Comparison of ENCODE assay signal across 8 cellular contexts in the genomic region with DNA sequence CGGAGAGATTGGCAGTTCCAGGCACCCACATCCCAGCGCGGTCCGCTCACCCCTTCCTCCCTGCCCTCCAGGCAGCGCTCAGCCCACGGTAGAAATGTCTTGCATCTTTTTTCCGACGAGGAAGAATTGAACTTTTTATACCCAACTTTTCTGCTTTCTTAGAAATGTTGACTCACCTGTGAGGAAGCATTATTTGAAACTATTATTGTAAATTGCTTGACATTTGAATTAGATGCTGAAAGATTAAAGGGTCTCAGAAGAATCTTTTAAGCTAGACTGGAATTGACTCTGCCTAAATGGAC. TPM values are rescaled to one million over a fixed set of nuclear protein-coding genes. Genes with fewer than 3 reads are reported as not detected.
DNase-seq lines count a peak whose midpoint lies in the region; ATAC-seq, FAIRE-seq and TF ChIP-seq lines count a peak whose summit lies in the region.

No MANE protein-coding gene starts in this region.

- H3K27ac Mint-ChIP-seq in CD14-positive monocyte (peak overlapping the region in 4 of 7 donors; percentile 15 to 73 (median 36)), neural progenitor cell (peak overlapping the region; percentile 3)
- H3K27ac Mint-ChIP-seq in effector memory CD8-positive, alpha-beta T cell = peak overlapping the region; percentile 49 to 69

- peaks cover 0 to 2% of the 10 kb centered on the region in 2 donors for H3K36me3 Mint-ChIP-seq in CD14-positive monocyte
- H3K36me3 Mint-ChIP-seq in effector memory CD8-positive, alpha-beta T cell (ENCODE audit: insufficient read depth) = peaks cover 4% of the 10 kb centered on the region
- peaks cover 7% of the 10 kb centered on the region for H3K36me3 Mint-ChIP-seq in neural progenitor cell

- H3K4me2 ChIP-seq in MM.1S (ENCODE audit: low read depth, low read length) (peak overlapping the region; percentile 97), neural progenitor cell (peak overlapping the region; percentile 76)

- H3K79me2 ChIP-seq in MM.1S (ENCODE audit: low read length) (no peaks in the 10 kb centered on the region), neural progenitor cell (ENCODE audit: low read depth) (peaks cover 32% of the 10 kb centered on the region)

- H3F3A ChIP-seq in MM.1S (ENCODE audit: insufficient read depth, low read length) (peaks cover 33% of the 10 kb centered on the region), neural progenitor cell (ENCODE audit: low read depth) (peaks cover 7% of the 10 kb centered on the region)

- peaks cover 34% of the 10 kb centered on the region for H3K4me1 ChIP-seq in MM.1S (ENCODE audit: low read length)
- H3K4me1 ChIP-seq in neural progenitor cell = peaks cover 12% of the 10 kb centered on the region

- H4K20me1 ChIP-seq in MM.1S (ENCODE audit: insufficient read depth, low read length) (no peaks in the 10 kb centered on the region), neural progenitor cell (ENCODE audit: low read depth) (peaks cover 17% of the 10 kb centered on the region)

- intact Hi-C loops in CD14-positive monocyte (cut with micrococcal nuclease) = loop anchor here (10.0 kb wide), 2 partner anchors 324 to 614 kb away; a partner anchor contains a TSS

- H3K36me3 ChIP-seq in MM.1S (replicated peaks; ENCODE audit: insufficient read depth, low read length) (no peaks in the 10 kb centered on the region), neural progenitor cell (no peaks in the 10 kb centered on the region)

- H3K4me3 ChIP-seq in MM.1S (ENCODE audit: low read length) (peak overlapping the region; percentile 75), neural progenitor cell (peak overlapping the region; percentile 87)

- H3K4me3 Mint-ChIP-seq in CD14-positive monocyte (peak overlapping the region; percentile 88 to 92), neural progenitor cell (peak overlapping the region; percentile 88)
- peak overlapping the region; percentile 82 to 85 for H3K4me3 Mint-ChIP-seq in effector memory CD8-positive, alpha-beta T cell

- H3K4me1 Mint-ChIP-seq in CD14-positive monocyte (peaks cover 40% of the 10 kb centered on the region), neural progenitor cell (peaks cover 27% of the 10 kb centered on the region)
- H3K4me1 Mint-ChIP-seq in effector memory CD8-positive, alpha-beta T cell (ENCODE audit: low read depth in 2 of 2) = peaks cover 18 to 26% of the 10 kb centered on the region in 2 donors

- H3K9me3 ChIP-seq in MM.1S (replicated peaks; ENCODE audit: insufficient read depth, low read length) = no peaks in the 10 kb centered on the region
- no peaks in the 10 kb centered on the region for H3K9me3 ChIP-seq in neural progenitor cell (ENCODE audit: low read depth)

- no peak for FAIRE-seq in HTR-8/SVneo (lab: Jason Lieb, UNC)

- TF ChIP-seq CTCF in CD14-positive monocyte (IDR thresholded peaks at IDR 0.05) (no peak), MM.1S (IDR thresholded peaks at IDR 0.05; ENCODE audit: low read length) (no peak; the same call in 1 of the 2 replicates), neural progenitor cell (IDR thresholded peaks at IDR 0.05) (no peak)

- no peaks in the 10 kb centered on the region for H3K9me2 ChIP-seq in MM.1S (replicated peaks; ENCODE audit: insufficient read depth, low read length)

- H3K9ac ChIP-seq in MM.1S (ENCODE audit: low read length) (no peak overlapping the region; the same call in 1 of the 2 replicates), neural progenitor cell (no peak overlapping the region)

- peaks cover 11 to 15% (median 12%) of the 10 kb centered on the region in 3 donors for H3K27me3 Mint-ChIP-seq in CD14-positive monocyte (ENCODE audit: low read depth in 3 of 3)
- H3K27me3 Mint-ChIP-seq in effector memory CD8-positive, alpha-beta T cell = peaks cover 19 to 20% of the 10 kb centered on the region in 2 donors
- H3K27me3 Mint-ChIP-seq in neural progenitor cell (ENCODE audit: insufficient read depth, low read depth) = peaks cover 3% of the 10 kb centered on the region

- H3K27ac ChIP-seq in MM.1S (ENCODE audit: low read length) (no peak overlapping the region), neural progenitor cell (no peak overlapping the region)

- H3K27me3 ChIP-seq in MM.1S (replicated peaks; ENCODE audit: insufficient read depth, low read length) (peaks cover 20% of the 10 kb centered on the region), neural progenitor cell (peaks cover 36% of the 10 kb centered on the region)

- ATAC-seq in effector memory CD8-positive, alpha-beta T cell (replicated peaks) = no peak

- H2AFZ ChIP-seq in MM.1S (ENCODE audit: low read length) (peak overlapping the region; percentile 88), neural progenitor cell (replicated peaks) (peak overlapping the region; percentile 94)

- DNase-seq in CD14-positive monocyte (ENCODE audit: low spot score) = no peak
- DNase-seq in MM.1S = no peak
- no peak for DNase-seq in effector memory CD8-positive, alpha-beta T cell
- no peak for DNase-seq in neural progenitor cell (ENCODE audit: low spot score)
- DNase-seq in NCI-H510A (lab: John Stamatoyannopoulos, UW) = no peak
- DNase-seq in HTR-8/SVneo (ENCODE audit: insufficient read length, low spot score) = no peak
- DNase-seq in NCI-H2171 treated with DMSO at 0.1 percent for 48 hours (lab: John Stamatoyannopoulos, UW) = no peak
- DNase-seq in COLO829 (ENCODE audit: low spot score) = no peak

- H3K9me3 Mint-ChIP-seq in CD14-positive monocyte (peaks cover 0 to 4% (median 0%) of the 10 kb centered on the region in 7 donors), neural progenitor cell (no peaks in the 10 kb centered on the region)
- no peaks in the 10 kb centered on the region for H3K9me3 Mint-ChIP-seq in effector memory CD8-positive, alpha-beta T cell

RNA-seq across cellular contexts. Expression of a gene that starts 0.9 kb away (rescaled TPM):
- 1 to 10 TPM in 1 of 2 donors, under 1 TPM in 1; 0.64 to 1.3 TPM for polyA plus RNA-seq in CD14-positive monocyte
- total RNA-seq in neural progenitor cell (ENCODE audit: low replicate concordance) = 19.5 and 24.8 TPM in 2 replicates

Comparison
In these comparisons a context has a peak if more than half of its experiments do, and no peak if none do; other contexts are left out.
1. H3K27ac Mint-ChIP-seq: peak in every context shown above with its lines; median percentile 59 in effector memory CD8-positive, alpha-beta T cell; 36 in CD14-positive monocyte; 3 in neural progenitor cell.